In the genomic region with DNA sequence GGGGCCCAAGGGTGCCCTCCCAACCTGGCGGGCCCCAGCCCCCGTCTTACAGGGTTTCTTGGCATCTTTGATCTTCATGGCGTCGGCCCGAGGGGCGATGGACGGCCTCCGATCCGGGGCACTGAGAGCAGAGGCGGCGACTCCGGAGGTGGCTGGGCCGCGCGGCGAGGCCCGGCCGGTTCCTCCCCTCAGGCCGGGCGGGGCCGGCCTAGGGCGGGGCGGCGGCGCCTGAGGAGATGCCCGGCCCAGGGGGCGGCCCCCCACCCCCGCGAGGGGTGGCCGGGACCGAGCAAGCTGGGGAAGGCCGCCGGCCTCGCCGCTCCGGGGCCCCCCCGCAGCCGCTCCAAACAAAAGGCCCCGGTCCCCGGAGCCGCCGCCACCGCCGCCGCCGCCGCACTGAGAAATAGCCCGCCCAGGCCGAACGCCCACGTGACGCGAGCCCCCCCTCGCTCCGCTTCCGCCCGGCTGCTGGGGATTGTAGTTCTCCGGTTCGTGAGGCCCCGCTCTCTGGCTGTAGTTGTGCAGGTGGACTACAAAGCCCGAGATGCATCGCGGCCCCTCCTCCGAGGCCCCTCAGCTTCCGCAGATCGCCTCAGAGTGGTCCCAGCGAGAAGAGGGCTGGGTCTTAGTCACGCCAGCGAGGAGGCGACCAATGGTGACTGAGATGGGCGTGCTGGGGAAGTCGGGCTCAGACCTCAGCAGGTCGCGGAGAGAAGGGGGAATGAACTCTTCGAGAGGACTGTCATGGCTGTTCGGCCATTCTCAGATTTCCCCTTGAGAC, we compare ENCODE assay signal across 1 cellular context.
TF ChIP-seq lines count a peak whose summit lies in the region.

A gene (minus strand): TSS at position 163 of the 781 bp plus-strand sequence. CDS start 85 bp downstream, at position 78.

TF ChIP-seq in HEK293, 187 proteins besides CTCF, POLR2A, EP300 and RAD21 (continued from another document and continues in another):
- no peak for TF ChIP-seq ZFP3 (tag by site-specific recombination; IDR thresholded peaks at IDR 0.05; ENCODE audit: low read depth)
- TF ChIP-seq ZFP41 (tag by site-specific recombination; IDR thresholded peaks at IDR 0.05; ENCODE audit: borderline replicate concordance), result no peak
- TF ChIP-seq, protein P1, sequence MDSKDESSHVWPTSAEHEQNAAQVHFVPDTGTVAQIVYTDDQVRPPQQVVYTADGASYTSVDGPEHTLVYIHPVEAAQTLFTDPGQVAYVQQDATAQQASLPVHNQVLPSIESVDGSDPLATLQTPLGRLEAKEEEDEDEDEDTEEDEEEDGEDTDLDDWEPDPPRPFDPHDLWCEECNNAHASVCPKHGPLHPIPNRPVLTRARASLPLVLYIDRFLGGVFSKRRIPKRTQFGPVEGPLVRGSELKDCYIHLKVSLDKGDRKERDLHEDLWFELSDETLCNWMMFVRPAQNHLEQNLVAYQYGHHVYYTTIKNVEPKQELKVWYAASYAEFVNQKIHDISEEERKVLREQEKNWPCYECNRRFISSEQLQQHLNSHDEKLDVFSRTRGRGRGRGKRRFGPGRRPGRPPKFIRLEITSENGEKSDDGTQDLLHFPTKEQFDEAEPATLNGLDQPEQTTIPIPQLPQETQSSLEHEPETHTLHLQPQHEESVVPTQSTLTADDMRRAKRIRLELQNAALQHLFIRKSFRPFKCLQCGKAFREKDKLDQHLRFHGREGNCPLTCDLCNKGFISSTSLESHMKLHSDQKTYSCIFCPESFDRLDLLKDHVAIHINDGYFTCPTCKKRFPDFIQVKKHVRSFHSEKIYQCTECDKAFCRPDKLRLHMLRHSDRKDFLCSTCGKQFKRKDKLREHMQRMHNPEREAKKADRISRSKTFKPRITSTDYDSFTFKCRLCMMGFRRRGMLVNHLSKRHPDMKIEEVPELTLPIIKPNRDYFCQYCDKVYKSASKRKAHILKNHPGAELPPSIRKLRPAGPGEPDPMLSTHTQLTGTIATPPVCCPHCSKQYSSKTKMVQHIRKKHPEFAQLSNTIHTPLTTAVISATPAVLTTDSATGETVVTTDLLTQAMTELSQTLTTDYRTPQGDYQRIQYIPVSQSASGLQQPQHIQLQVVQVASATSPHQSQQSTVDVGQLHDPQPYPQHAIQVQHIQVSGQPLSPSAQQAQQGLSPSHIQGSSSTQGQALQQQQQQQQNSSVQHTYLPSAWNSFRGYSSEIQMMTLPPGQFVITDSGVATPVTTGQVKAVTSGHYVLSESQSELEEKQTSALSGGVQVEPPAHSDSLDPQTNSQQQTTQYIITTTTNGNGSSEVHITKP (tag by site-specific recombination; IDR thresholded peaks at IDR 0.05), result peak; percentile 85
- peak; percentile 79 for TF ChIP-seq ZFHX2 (tag by site-specific recombination; conservative IDR thresholded peaks at IDR 0.05)
- peak; percentile 72; the same call in 1 of the 2 replicates for TF ChIP-seq ZNF423 (tag by site-specific recombination; IDR thresholded peaks at IDR 0.05)
- no peak for TF ChIP-seq GLI4 (tag by site-specific recombination; IDR thresholded peaks at IDR 0.05)
- TF ChIP-seq, protein P2, sequence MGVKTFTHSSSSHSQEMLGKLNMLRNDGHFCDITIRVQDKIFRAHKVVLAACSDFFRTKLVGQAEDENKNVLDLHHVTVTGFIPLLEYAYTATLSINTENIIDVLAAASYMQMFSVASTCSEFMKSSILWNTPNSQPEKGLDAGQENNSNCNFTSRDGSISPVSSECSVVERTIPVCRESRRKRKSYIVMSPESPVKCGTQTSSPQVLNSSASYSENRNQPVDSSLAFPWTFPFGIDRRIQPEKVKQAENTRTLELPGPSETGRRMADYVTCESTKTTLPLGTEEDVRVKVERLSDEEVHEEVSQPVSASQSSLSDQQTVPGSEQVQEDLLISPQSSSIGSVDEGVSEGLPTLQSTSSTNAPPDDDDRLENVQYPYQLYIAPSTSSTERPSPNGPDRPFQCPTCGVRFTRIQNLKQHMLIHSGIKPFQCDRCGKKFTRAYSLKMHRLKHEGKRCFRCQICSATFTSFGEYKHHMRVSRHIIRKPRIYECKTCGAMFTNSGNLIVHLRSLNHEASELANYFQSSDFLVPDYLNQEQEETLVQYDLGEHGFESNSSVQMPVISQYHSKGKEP (tag by site-specific recombination; IDR thresholded peaks at IDR 0.05), result peak; percentile 35
- TF ChIP-seq WT1 (tag by site-specific recombination; IDR thresholded peaks at IDR 0.05), result peak; percentile 19; the same call in 1 of the 2 replicates
- peak; percentile 54; the same call in 1 of the 2 replicates for TF ChIP-seq ZNF366 (tag by site-specific recombination; conservative IDR thresholded peaks at IDR 0.05)
- TF ChIP-seq ZNF76 (tag by site-specific recombination; IDR thresholded peaks at IDR 0.05; ENCODE audit: borderline replicate concordance, low read depth), result peak; percentile 97
- 0 out of 2 replicates have a peak, but pooled peaks have one; percentile 5 for TF ChIP-seq ZFP37 (tag by site-specific recombination; IDR thresholded peaks at IDR 0.05)
- peak; percentile 6; the same call in 1 of the 2 replicates for TF ChIP-seq MZF1 (tag by site-specific recombination; IDR thresholded peaks at IDR 0.05; ENCODE audit: borderline replicate concordance)
- TF ChIP-seq SP2 (tag by site-specific recombination; IDR thresholded peaks at IDR 0.05), result peak; percentile 92
- TF ChIP-seq ZNF660 (tag by site-specific recombination; IDR thresholded peaks at IDR 0.05), result 0 out of 2 replicates have a peak, but pooled peaks have one; percentile 7
- TF ChIP-seq, protein P3, sequence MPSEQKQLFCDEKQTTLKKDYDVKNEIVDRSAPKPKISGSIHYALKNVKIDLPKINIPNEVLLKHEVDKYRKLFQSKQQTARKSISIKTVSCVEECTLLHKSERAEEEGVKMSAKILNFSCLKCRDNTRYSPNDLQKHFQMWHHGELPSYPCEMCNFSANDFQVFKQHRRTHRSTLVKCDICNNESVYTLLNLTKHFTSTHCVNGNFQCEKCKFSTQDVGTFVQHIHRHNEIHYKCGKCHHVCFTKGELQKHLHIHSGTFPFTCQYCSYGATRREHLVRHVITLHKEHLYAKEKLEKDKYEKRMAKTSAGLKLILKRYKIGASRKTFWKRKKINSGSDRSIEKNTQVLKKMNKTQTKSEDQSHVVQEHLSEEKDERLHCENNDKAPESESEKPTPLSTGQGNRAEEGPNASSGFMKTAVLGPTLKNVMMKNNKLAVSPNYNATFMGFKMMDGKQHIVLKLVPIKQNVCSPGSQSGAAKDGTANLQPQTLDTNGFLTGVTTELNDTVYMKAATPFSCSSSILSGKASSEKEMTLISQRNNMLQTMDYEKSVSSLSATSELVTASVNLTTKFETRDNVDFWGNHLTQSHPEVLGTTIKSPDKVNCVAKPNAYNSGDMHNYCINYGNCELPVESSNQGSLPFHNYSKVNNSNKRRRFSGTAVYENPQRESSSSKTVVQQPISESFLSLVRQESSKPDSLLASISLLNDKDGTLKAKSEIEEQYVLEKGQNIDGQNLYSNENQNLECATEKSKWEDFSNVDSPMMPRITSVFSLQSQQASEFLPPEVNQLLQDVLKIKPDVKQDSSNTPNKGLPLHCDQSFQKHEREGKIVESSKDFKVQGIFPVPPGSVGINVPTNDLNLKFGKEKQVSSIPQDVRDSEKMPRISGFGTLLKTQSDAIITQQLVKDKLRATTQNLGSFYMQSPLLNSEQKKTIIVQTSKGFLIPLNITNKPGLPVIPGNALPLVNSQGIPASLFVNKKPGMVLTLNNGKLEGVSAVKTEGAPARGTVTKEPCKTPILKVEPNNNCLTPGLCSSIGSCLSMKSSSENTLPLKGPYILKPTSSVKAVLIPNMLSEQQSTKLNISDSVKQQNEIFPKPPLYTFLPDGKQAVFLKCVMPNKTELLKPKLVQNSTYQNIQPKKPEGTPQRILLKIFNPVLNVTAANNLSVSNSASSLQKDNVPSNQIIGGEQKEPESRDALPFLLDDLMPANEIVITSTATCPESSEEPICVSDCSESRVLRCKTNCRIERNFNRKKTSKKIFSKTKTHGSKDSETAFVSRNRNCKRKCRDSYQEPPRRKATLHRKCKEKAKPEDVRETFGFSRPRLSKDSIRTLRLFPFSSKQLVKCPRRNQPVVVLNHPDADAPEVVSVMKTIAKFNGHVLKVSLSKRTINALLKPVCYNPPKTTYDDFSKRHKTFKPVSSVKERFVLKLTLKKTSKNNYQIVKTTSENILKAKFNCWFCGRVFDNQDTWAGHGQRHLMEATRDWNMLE (tag by site-specific recombination; conservative IDR thresholded peaks at IDR 0.05; ENCODE audit: low read depth), result peak; percentile 55; the same call in 1 of the 2 replicates
- no peak for TF ChIP-seq ZNF560 (tag by site-specific recombination; IDR thresholded peaks at IDR 0.05; ENCODE audit: borderline replicate concordance)
- TF ChIP-seq, protein P4, sequence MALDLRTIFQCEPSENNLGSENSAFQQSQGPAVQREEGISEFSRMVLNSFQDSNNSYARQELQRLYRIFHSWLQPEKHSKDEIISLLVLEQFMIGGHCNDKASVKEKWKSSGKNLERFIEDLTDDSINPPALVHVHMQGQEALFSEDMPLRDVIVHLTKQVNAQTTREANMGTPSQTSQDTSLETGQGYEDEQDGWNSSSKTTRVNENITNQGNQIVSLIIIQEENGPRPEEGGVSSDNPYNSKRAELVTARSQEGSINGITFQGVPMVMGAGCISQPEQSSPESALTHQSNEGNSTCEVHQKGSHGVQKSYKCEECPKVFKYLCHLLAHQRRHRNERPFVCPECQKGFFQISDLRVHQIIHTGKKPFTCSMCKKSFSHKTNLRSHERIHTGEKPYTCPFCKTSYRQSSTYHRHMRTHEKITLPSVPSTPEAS (tag by site-specific recombination; IDR thresholded peaks at IDR 0.05), result 0 out of 2 replicates have a peak, but pooled peaks have one; percentile 8
- peak; percentile 40; the same call in 1 of the 2 replicates for TF ChIP-seq ZNF677 (tag by site-specific recombination; IDR thresholded peaks at IDR 0.05)
- 0 out of 2 replicates have a peak, but pooled peaks have one; percentile 35 for TF ChIP-seq BCL11A (tag by site-specific recombination; IDR thresholded peaks at IDR 0.05; ENCODE audit: low read depth)
- TF ChIP-seq, protein P5, sequence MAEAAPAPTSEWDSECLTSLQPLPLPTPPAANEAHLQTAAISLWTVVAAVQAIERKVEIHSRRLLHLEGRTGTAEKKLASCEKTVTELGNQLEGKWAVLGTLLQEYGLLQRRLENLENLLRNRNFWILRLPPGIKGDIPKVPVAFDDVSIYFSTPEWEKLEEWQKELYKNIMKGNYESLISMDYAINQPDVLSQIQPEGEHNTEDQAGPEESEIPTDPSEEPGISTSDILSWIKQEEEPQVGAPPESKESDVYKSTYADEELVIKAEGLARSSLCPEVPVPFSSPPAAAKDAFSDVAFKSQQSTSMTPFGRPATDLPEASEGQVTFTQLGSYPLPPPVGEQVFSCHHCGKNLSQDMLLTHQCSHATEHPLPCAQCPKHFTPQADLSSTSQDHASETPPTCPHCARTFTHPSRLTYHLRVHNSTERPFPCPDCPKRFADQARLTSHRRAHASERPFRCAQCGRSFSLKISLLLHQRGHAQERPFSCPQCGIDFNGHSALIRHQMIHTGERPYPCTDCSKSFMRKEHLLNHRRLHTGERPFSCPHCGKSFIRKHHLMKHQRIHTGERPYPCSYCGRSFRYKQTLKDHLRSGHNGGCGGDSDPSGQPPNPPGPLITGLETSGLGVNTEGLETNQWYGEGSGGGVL (tag by site-specific recombination; IDR thresholded peaks at IDR 0.05), result 0 out of 2 replicates have a peak, but pooled peaks have one; percentile 4
- peak; percentile 65 for TF ChIP-seq ZXDB (tag by site-specific recombination; IDR thresholded peaks at IDR 0.05)
- TF ChIP-seq, protein P6, sequence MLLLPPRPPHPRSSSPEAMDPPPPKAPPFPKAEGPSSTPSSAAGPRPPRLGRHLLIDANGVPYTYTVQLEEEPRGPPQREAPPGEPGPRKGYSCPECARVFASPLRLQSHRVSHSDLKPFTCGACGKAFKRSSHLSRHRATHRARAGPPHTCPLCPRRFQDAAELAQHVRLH (tag by site-specific recombination; IDR thresholded peaks at IDR 0.05), result peak; percentile 2; the same call in 1 of the 2 replicates
- TF ChIP-seq ZNF324 (tag by site-specific recombination; IDR thresholded peaks at IDR 0.05), result peak; percentile 33; the same call in 1 of the 2 replicates
- no peak for TF ChIP-seq ZNF768 (tag by site-specific recombination; IDR thresholded peaks at IDR 0.05)
- TF ChIP-seq YY1 (tag by site-specific recombination; IDR thresholded peaks at IDR 0.05), result peak; percentile 65
- peak; percentile 88 for TF ChIP-seq GLIS1 (tag by site-specific recombination; IDR thresholded peaks at IDR 0.05)
- peak; percentile 89 for TF ChIP-seq ZBTB17 (tag by site-specific recombination; IDR thresholded peaks at IDR 0.05)
- TF ChIP-seq, protein P7, sequence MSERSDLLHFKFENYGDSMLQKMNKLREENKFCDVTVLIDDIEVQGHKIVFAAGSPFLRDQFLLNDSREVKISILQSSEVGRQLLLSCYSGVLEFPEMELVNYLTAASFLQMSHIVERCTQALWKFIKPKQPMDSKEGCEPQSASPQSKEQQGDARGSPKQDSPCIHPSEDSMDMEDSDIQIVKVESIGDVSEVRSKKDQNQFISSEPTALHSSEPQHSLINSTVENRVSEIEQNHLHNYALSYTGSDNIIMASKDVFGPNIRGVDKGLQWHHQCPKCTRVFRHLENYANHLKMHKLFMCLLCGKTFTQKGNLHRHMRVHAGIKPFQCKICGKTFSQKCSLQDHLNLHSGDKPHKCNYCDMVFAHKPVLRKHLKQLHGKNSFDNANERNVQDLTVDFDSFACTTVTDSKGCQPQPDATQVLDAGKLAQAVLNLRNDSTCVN (tag by site-specific recombination; optimal IDR thresholded peaks at IDR 0.05), result peak; percentile 48
- TF ChIP-seq ZNF114 (tag by site-specific recombination; IDR thresholded peaks at IDR 0.05), result no peak
- TF ChIP-seq, protein P8, sequence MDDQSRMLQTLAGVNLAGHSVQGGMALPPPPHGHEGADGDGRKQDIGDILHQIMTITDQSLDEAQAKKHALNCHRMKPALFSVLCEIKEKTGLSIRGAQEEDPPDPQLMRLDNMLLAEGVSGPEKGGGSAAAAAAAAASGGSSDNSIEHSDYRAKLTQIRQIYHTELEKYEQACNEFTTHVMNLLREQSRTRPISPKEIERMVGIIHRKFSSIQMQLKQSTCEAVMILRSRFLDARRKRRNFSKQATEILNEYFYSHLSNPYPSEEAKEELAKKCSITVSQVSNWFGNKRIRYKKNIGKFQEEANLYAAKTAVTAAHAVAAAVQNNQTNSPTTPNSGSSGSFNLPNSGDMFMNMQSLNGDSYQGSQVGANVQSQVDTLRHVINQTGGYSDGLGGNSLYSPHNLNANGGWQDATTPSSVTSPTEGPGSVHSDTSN (CRISPR knock-in tag; IDR thresholded peaks at IDR 0.05), result no peak
- TF ChIP-seq, protein P9, sequence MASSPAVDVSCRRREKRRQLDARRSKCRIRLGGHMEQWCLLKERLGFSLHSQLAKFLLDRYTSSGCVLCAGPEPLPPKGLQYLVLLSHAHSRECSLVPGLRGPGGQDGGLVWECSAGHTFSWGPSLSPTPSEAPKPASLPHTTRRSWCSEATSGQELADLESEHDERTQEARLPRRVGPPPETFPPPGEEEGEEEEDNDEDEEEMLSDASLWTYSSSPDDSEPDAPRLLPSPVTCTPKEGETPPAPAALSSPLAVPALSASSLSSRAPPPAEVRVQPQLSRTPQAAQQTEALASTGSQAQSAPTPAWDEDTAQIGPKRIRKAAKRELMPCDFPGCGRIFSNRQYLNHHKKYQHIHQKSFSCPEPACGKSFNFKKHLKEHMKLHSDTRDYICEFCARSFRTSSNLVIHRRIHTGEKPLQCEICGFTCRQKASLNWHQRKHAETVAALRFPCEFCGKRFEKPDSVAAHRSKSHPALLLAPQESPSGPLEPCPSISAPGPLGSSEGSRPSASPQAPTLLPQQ (tag by site-specific recombination; IDR thresholded peaks at IDR 0.05), result peak; percentile 43
- no peak for TF ChIP-seq ZNF223 (tag by site-specific recombination; IDR thresholded peaks at IDR 0.05)
- peak; percentile 86; the same call in 1 of the 2 replicates for TF ChIP-seq ZNF341 (tag by site-specific recombination; IDR thresholded peaks at IDR 0.05; ENCODE audit: low read depth)
- peak; percentile 87; the same call in 1 of the 2 replicates for TF ChIP-seq ZNF561 (tag by site-specific recombination; IDR thresholded peaks at IDR 0.05; ENCODE audit: borderline replicate concordance)
- TF ChIP-seq ZNF514 (tag by site-specific recombination; IDR thresholded peaks at IDR 0.05), result no peak
- peak; percentile 4 for TF ChIP-seq KLF1 (tag by site-specific recombination; IDR thresholded peaks at IDR 0.05)
- TF ChIP-seq ZNF211 (tag by site-specific recombination; IDR thresholded peaks at IDR 0.05; ENCODE audit: low read depth), result no peak
